ENCODE assay signal across 27 cellular contexts in the genomic region with DNA sequence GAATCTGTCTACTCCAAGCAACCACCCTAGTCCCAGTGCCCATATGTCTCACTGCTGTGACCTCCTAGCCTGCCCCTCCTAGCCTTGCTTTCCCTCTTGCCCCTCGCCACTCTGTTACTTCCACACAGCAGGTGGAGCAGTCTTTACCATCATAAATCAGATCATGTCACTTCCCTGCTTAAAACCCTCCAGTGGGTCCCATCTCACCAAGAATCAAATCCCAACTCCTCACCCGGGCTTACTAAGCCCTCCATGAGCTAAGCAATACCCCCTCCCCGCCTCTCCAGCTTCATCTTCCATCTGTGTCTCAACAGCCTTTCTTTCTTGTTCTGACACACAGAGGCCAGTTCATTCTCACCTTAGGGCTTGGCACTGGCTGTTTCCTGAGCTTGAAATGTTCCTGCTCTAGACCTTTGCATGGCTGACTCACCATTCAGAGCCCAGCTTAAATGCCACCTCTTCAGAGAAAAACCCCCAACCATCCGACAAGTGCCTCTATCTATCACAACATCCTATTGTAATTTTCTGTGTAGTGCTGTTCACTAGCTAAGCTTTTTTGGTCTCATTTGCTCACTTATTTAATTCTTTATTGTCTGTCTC. TPM values are rescaled to one million over a fixed set of nuclear protein-coding genes. Genes with fewer than 3 reads are reported as not detected.
DNase-seq lines count a peak whose midpoint lies in the region; ATAC-seq lines count a peak whose summit lies in the region.
"Had no signal": no experiment of that assay in that cellular context is flagged by ENCODE, and none has a peak within 500 bp of the region (broad histone marks: within the 10 kb centered on the region; RNA-seq: fewer than 3 reads in every experiment).

No MANE protein-coding gene starts in this region.

- no peak for DNase-seq in activated naive CD4-positive, alpha-beta T cell treated with anti-CD3 and anti-CD28 coated beads, Interleukin-2, amount 50 U/mL, for 72 hours (ENCODE audit: low spot score in 2 of 2)
- no peak for DNase-seq in activated naive CD4-positive, alpha-beta T cell treated with anti-CD3 and anti-CD28 coated beads, Interleukin-2, amount 10 ng/mL, durations not matched to agents 7 days and 5 days
- DNase-seq in NCI-H82 (lab: John Stamatoyannopoulos, UW) (peak; percentile 96), CD1c-positive myeloid dendritic cell (ENCODE audit: extremely low spot score) (no peak), DMS153 treated with DMSO at 0.1 percent for 48 hours (lab: John Stamatoyannopoulos, UW; ENCODE audit: unreplicated experiment) (no peak), KG1 (lab: John Stamatoyannopoulos, UW) (no peak)
- no peak for DNase-seq in activated naive CD8-positive, alpha-beta T cell treated with anti-CD3 and anti-CD28 coated beads, Interleukin-2, amount 10 ng/mL, durations not matched to agents 7 days and 5 days
- no peak for DNase-seq in stimulated activated effector memory CD8-positive, alpha-beta T cell treated with anti-CD3 and anti-CD28 coated beads, Interleukin-12 subunit alpha, Interleukin-12 subunit beta, amount 100 ng/mL, for 72 hours (ENCODE audit: low spot score in 2 of 2)
- DNase-seq: activated CD4-positive, alpha-beta T cell treated with anti-CD3 and anti-CD28 coated beads, Interleukin-2, amount 50 U/mL, for 4 hours; activated naive CD4-positive, alpha-beta T cell; aorta; C1 segment of cervical spinal cord; central memory CD4-positive, alpha-beta T cell; hippocampal formation; immature natural killer cell; left ventricle myocardium inferior; nephron progenitor cell; right cardiac atrium; SIG-M5; stimulated activated CD4-positive, alpha-beta T cell treated with anti-CD3 and anti-CD28 coated beads, Interleukin-12 subunit alpha, Interleukin-12 subunit beta, amount 100 ng/mL, for 4 hours; T-cell; tibial artery had no signal

- H3K9me3 Mint-ChIP-seq in activated naive CD4-positive, alpha-beta T cell treated with anti-CD3 and anti-CD28 coated beads, Interleukin-2, amount 50 U/mL, for 72 hours = no peaks in the 10 kb centered on the region
- no peaks in the 10 kb centered on the region for H3K9me3 Mint-ChIP-seq in activated naive CD4-positive, alpha-beta T cell treated with anti-CD3 and anti-CD28 coated beads, Interleukin-2, amount 10 ng/mL, durations not matched to agents 7 days and 5 days
- H3K9me3 Mint-ChIP-seq in activated naive CD8-positive, alpha-beta T cell treated with anti-CD3 and anti-CD28 coated beads, Interleukin-2, amount 10 ng/mL, durations not matched to agents 7 days and 5 days = no peaks in the 10 kb centered on the region
- no peaks in the 10 kb centered on the region for H3K9me3 Mint-ChIP-seq in stimulated activated effector memory CD8-positive, alpha-beta T cell treated with anti-CD3 and anti-CD28 coated beads, Interleukin-12 subunit alpha, Interleukin-12 subunit beta, amount 100 ng/mL, for 72 hours
- H3K9me3 Mint-ChIP-seq: dendritic cell treated with granulocyte-macrophage colony-stimulating factor and Interleukin-4, amounts not matched to agents 40 ng/mL and 50 ng/mL, for 4 days; nephron progenitor cell; stimulated activated naive CD8-positive, alpha-beta T cell treated with anti-CD3 and anti-CD28 coated beads, Interleukin-15, Interleukin-2, amounts not matched to agents 100 ng/mL and 50 ng/mL, for 24 hours; T-cell had no signal

- H3K4me1 Mint-ChIP-seq in activated naive CD4-positive, alpha-beta T cell treated with anti-CD3 and anti-CD28 coated beads, Interleukin-2, amount 10 ng/mL, durations not matched to agents 7 days and 5 days = peaks cover 19% of the 10 kb centered on the region
- H3K4me1 Mint-ChIP-seq in activated naive CD8-positive, alpha-beta T cell treated with anti-CD3 and anti-CD28 coated beads, Interleukin-2, amount 10 ng/mL, durations not matched to agents 7 days and 5 days = peaks cover 20% of the 10 kb centered on the region
- peaks cover 50% of the 10 kb centered on the region for H3K4me1 Mint-ChIP-seq in stimulated activated effector memory CD8-positive, alpha-beta T cell treated with anti-CD3 and anti-CD28 coated beads, Interleukin-12 subunit alpha, Interleukin-12 subunit beta, amount 100 ng/mL, for 72 hours

- no peak overlapping the region for H3K4me3 Mint-ChIP-seq in activated naive CD4-positive, alpha-beta T cell treated with anti-CD3 and anti-CD28 coated beads, Interleukin-2, amount 10 ng/mL, durations not matched to agents 7 days and 5 days
- no peak overlapping the region for H3K4me3 Mint-ChIP-seq in activated naive CD8-positive, alpha-beta T cell treated with anti-CD3 and anti-CD28 coated beads, Interleukin-2, amount 10 ng/mL, durations not matched to agents 7 days and 5 days
- peak overlapping the region; percentile 6 for H3K4me3 Mint-ChIP-seq in stimulated activated effector memory CD8-positive, alpha-beta T cell treated with anti-CD3 and anti-CD28 coated beads, Interleukin-12 subunit alpha, Interleukin-12 subunit beta, amount 100 ng/mL, for 72 hours
- H3K4me3 Mint-ChIP-seq: dendritic cell treated with granulocyte-macrophage colony-stimulating factor and Interleukin-4, amounts not matched to agents 40 ng/mL and 50 ng/mL, for 4 days; immature natural killer cell; nephron progenitor cell; stimulated activated naive CD8-positive, alpha-beta T cell treated with anti-CD3 and anti-CD28 coated beads, Interleukin-15, Interleukin-2, amounts not matched to agents 100 ng/mL and 50 ng/mL, for 24 hours; T-cell had no signal

- H3K27me3 Mint-ChIP-seq in activated naive CD4-positive, alpha-beta T cell treated with anti-CD3 and anti-CD28 coated beads, Interleukin-2, amount 10 ng/mL, durations not matched to agents 7 days and 5 days = peaks cover 85% of the 10 kb centered on the region
- H3K27me3 Mint-ChIP-seq in activated naive CD8-positive, alpha-beta T cell treated with anti-CD3 and anti-CD28 coated beads, Interleukin-2, amount 10 ng/mL, durations not matched to agents 7 days and 5 days = peaks cover 19% of the 10 kb centered on the region

- no peaks in the 10 kb centered on the region for H3K36me3 Mint-ChIP-seq in activated naive CD4-positive, alpha-beta T cell treated with anti-CD3 and anti-CD28 coated beads, Interleukin-2, amount 50 U/mL, for 72 hours
- no peaks in the 10 kb centered on the region for H3K36me3 Mint-ChIP-seq in activated naive CD4-positive, alpha-beta T cell treated with anti-CD3 and anti-CD28 coated beads, Interleukin-2, amount 10 ng/mL, durations not matched to agents 7 days and 5 days
- no peaks in the 10 kb centered on the region for H3K36me3 Mint-ChIP-seq in activated naive CD8-positive, alpha-beta T cell treated with anti-CD3 and anti-CD28 coated beads, Interleukin-2, amount 10 ng/mL, durations not matched to agents 7 days and 5 days
- no peaks in the 10 kb centered on the region for H3K36me3 Mint-ChIP-seq in stimulated activated effector memory CD8-positive, alpha-beta T cell treated with anti-CD3 and anti-CD28 coated beads, Interleukin-12 subunit alpha, Interleukin-12 subunit beta, amount 100 ng/mL, for 72 hours
- H3K36me3 Mint-ChIP-seq: immature natural killer cell, T-cell had no signal

- ATAC-seq in activated naive CD4-positive, alpha-beta T cell treated with anti-CD3 and anti-CD28 coated beads, Interleukin-2, amount 50 U/mL, for 72 hours = peak; percentile 45 to 46
- ATAC-seq in activated naive CD8-positive, alpha-beta T cell treated with anti-CD3 and anti-CD28 coated beads, Interleukin-2, amount 10 ng/mL, durations not matched to agents 7 days and 5 days (ENCODE audit: low read depth) = no peak
- peak; percentile 60 for ATAC-seq in stimulated activated effector memory CD8-positive, alpha-beta T cell treated with anti-CD3 and anti-CD28 coated beads, Interleukin-12 subunit alpha, Interleukin-12 subunit beta, amount 100 ng/mL, for 72 hours
- ATAC-seq: gastroesophageal sphincter, right cardiac atrium, T-cell had no signal

- no peak overlapping the region for H3K27ac Mint-ChIP-seq in activated naive CD4-positive, alpha-beta T cell treated with anti-CD3 and anti-CD28 coated beads, Interleukin-2, amount 50 U/mL, for 72 hours
- H3K27ac Mint-ChIP-seq in activated naive CD4-positive, alpha-beta T cell treated with anti-CD3 and anti-CD28 coated beads, Interleukin-2, amount 10 ng/mL, durations not matched to agents 7 days and 5 days = no peak overlapping the region
- peak overlapping the region; percentile 49 for H3K27ac Mint-ChIP-seq in activated naive CD8-positive, alpha-beta T cell treated with anti-CD3 and anti-CD28 coated beads, Interleukin-2, amount 10 ng/mL, durations not matched to agents 7 days and 5 days
- peak overlapping the region; percentile 65 for H3K27ac Mint-ChIP-seq in stimulated activated effector memory CD8-positive, alpha-beta T cell treated with anti-CD3 and anti-CD28 coated beads, Interleukin-12 subunit alpha, Interleukin-12 subunit beta, amount 100 ng/mL, for 72 hours
- H3K27ac Mint-ChIP-seq: dendritic cell treated with granulocyte-macrophage colony-stimulating factor and Interleukin-4, amounts not matched to agents 40 ng/mL and 50 ng/mL, for 4 days; immature natural killer cell; nephron progenitor cell had no signal

- POLR2A ChIA-PET in activated naive CD8-positive, alpha-beta T cell treated with anti-CD3 and anti-CD28 coated beads, Interleukin-2, amount 10 ng/mL, durations not matched to agents 7 days and 5 days (lab: Charles Lee) = no interaction called here

- CTCF ChIA-PET in activated naive CD4-positive, alpha-beta T cell treated with anti-CD3 and anti-CD28 coated beads, Interleukin-2, amount 10 ng/mL, durations not matched to agents 7 days and 5 days (lab: Charles Lee) = interaction anchor here (0.9 to 6.4 kb wide), 22 partner anchors 9 to 198 kb away, joined by 3 to 160 read pairs (median 4); no protein-coding TSS in a partner anchor

RNA-seq across cellular contexts. Expression of a gene that starts 22.3 kb away (rescaled TPM):
- not detected for total RNA-seq in activated naive CD4-positive, alpha-beta T cell treated with anti-CD3 and anti-CD28 coated beads, Interleukin-2, amount 50 U/mL, for 72 hours
- total RNA-seq in activated naive CD8-positive, alpha-beta T cell treated with anti-CD3 and anti-CD28 coated beads, Interleukin-2, amount 10 ng/mL, durations not matched to agents 7 days and 5 days = not detected
- total RNA-seq: aorta, gastroesophageal sphincter, H4, left ventricle myocardium inferior, OCI-LY7, right cardiac atrium had no signal

RNA-seq across cellular contexts. Expression of a gene that starts 39.5 kb away (rescaled TPM):
- total RNA-seq in activated naive CD4-positive, alpha-beta T cell treated with anti-CD3 and anti-CD28 coated beads, Interleukin-2, amount 50 U/mL, for 72 hours = under 1 TPM; 0.09 to 0.54 TPM
- under 1 TPM in 1 of 2 experiments, not detected in 1; 0.11 TPM for total RNA-seq in activated naive CD8-positive, alpha-beta T cell treated with anti-CD3 and anti-CD28 coated beads, Interleukin-2, amount 10 ng/mL, durations not matched to agents 7 days and 5 days
- total RNA-seq: aorta, gastroesophageal sphincter, left ventricle myocardium inferior, OCI-LY7, right cardiac atrium, T-cell had no signal

Comparison
In these comparisons a context has a peak if more than half of its experiments do, and no peak if none do; other contexts are left out.
1. H3K27ac Mint-ChIP-seq: peak in activated naive CD8-positive, alpha-beta T cell treated with anti-CD3 and anti-CD28 coated beads, Interleukin-2, amount 10 ng/mL, durations not matched to agents 7 days and 5 days (single experiment) and stimulated activated effector memory CD8-positive, alpha-beta T cell treated with anti-CD3 and anti-CD28 coated beads, Interleukin-12 subunit alpha, Interleukin-12 subunit beta, amount 100 ng/mL, for 72 hours (single experiment); none in activated naive CD4-positive, alpha-beta T cell treated with anti-CD3 and anti-CD28 coated beads, Interleukin-2, amount 50 U/mL, for 72 hours (0 of 2) and activated naive CD4-positive, alpha-beta T cell treated with anti-CD3 and anti-CD28 coated beads, Interleukin-2, amount 10 ng/mL, durations not matched to agents 7 days and 5 days (single experiment).